8 cellular contexts compared by ENCODE assay signal in genomic region chr9:83334320-83334719, GRCh38.
DNase-seq lines count a peak whose midpoint lies in the region; ATAC-seq, FAIRE-seq and TF ChIP-seq lines count a peak whose summit lies in the region.

No MANE protein-coding gene starts in this region.

- H3K4me3 Mint-ChIP-seq in activated naive CD4-positive, alpha-beta T cell treated with anti-CD3 and anti-CD28 coated beads, Interleukin-2, amount 10 ng/mL, durations not matched to agents 7 days and 5 days, result no peak overlapping the region
- no peak overlapping the region for H3K4me3 Mint-ChIP-seq in glutamatergic neuron (ENCODE audit: unreplicated experiment)

- no peak overlapping the region for H3K4me3 ChIP-seq in MG63

- CTCF ChIA-PET in activated naive CD4-positive, alpha-beta T cell treated with anti-CD3 and anti-CD28 coated beads, Interleukin-2, amount 10 ng/mL, durations not matched to agents 7 days and 5 days (lab: Charles Lee), result interaction anchor here (0.6 to 6.3 kb wide), 35 partner anchors 9 to 1053 kb away, joined by 3 to 175 read pairs (median 5); partner anchors contain the start of gene FRMD3

- TF ChIP-seq CTCF in glutamatergic neuron (IDR thresholded peaks at IDR 0.05; ENCODE audit: partially characterized antibody, unreplicated experiment), result peak; percentile 92

- ATAC-seq in GM21390 (IDR thresholded peaks at IDR 0.05; ENCODE audit: unreplicated experiment), result peak; percentile 82

- no peaks in the 10 kb centered on the region for H3K27me3 ChIP-seq in MG63

- no peaks in the 10 kb centered on the region for H3K9me3 ChIP-seq in MG63

- H3K27ac Mint-ChIP-seq in activated naive CD4-positive, alpha-beta T cell treated with anti-CD3 and anti-CD28 coated beads, Interleukin-2, amount 10 ng/mL, durations not matched to agents 7 days and 5 days, result no peak overlapping the region
- no peak overlapping the region for H3K27ac Mint-ChIP-seq in glutamatergic neuron (ENCODE audit: unreplicated experiment)

- no peaks in the 10 kb centered on the region for H3K9me3 Mint-ChIP-seq in activated naive CD4-positive, alpha-beta T cell treated with anti-CD3 and anti-CD28 coated beads, Interleukin-2, amount 10 ng/mL, durations not matched to agents 7 days and 5 days
- peaks cover 3% of the 10 kb centered on the region for H3K9me3 Mint-ChIP-seq in glutamatergic neuron (ENCODE audit: unreplicated experiment)

- no peaks in the 10 kb centered on the region for H3K27me3 Mint-ChIP-seq in activated naive CD4-positive, alpha-beta T cell treated with anti-CD3 and anti-CD28 coated beads, Interleukin-2, amount 10 ng/mL, durations not matched to agents 7 days and 5 days
- H3K27me3 Mint-ChIP-seq in glutamatergic neuron (ENCODE audit: unreplicated experiment), result peaks cover 6% of the 10 kb centered on the region

- FAIRE-seq in urothelium cell line (lab: Jason Lieb, UNC), result no peak

- intact Hi-C loops in posterior vena cava (cut with DNase I), result loop anchor here in 1 of 2 donors (2.0 kb wide), 1 partner anchor 72 kb away; no protein-coding TSS in a partner anchor

- H3K4me1 Mint-ChIP-seq in activated naive CD4-positive, alpha-beta T cell treated with anti-CD3 and anti-CD28 coated beads, Interleukin-2, amount 10 ng/mL, durations not matched to agents 7 days and 5 days, result peaks cover 4% of the 10 kb centered on the region
- H3K4me1 Mint-ChIP-seq in glutamatergic neuron (ENCODE audit: low read depth, unreplicated experiment), result peaks cover 3% of the 10 kb centered on the region

- no peaks in the 10 kb centered on the region for H3K36me3 Mint-ChIP-seq in activated naive CD4-positive, alpha-beta T cell treated with anti-CD3 and anti-CD28 coated beads, Interleukin-2, amount 10 ng/mL, durations not matched to agents 7 days and 5 days
- no peaks in the 10 kb centered on the region for H3K36me3 Mint-ChIP-seq in glutamatergic neuron (ENCODE audit: unreplicated experiment)

- H3K36me3 ChIP-seq in MG63, result no peaks in the 10 kb centered on the region

- DNase-seq in CMK (ENCODE audit: low read depth) (peak; percentile 12), MG63 (peak; percentile 39), SK-N-DZ (ENCODE audit: low spot score) (peak; percentile 66), glutamatergic neuron (peak; percentile 89), posterior vena cava (ENCODE audit: low spot score) (peak; percentile 95), urothelium cell line (ENCODE audit: low spot score) (peak; percentile 61)
- peak; percentile 83 for DNase-seq in activated naive CD4-positive, alpha-beta T cell treated with anti-CD3 and anti-CD28 coated beads, Interleukin-2, amount 10 ng/mL, durations not matched to agents 7 days and 5 days

Comparison
In these comparisons a context has a peak if more than half of its experiments do, and no peak if none do; other contexts are left out.
1. DNase-seq: peak in every context shown above with its lines; median percentile 95 in posterior vena cava; 89 in glutamatergic neuron; 83 in activated naive CD4-positive, alpha-beta T cell treated with anti-CD3 and anti-CD28 coated beads, Interleukin-2, amount 10 ng/mL, durations not matched to agents 7 days and 5 days; 66 in SK-N-DZ; 61 in urothelium cell line; 39 in MG63; 12 in CMK.